Comparison of ENCODE assay signal across 8 cellular contexts in the genomic region with DNA sequence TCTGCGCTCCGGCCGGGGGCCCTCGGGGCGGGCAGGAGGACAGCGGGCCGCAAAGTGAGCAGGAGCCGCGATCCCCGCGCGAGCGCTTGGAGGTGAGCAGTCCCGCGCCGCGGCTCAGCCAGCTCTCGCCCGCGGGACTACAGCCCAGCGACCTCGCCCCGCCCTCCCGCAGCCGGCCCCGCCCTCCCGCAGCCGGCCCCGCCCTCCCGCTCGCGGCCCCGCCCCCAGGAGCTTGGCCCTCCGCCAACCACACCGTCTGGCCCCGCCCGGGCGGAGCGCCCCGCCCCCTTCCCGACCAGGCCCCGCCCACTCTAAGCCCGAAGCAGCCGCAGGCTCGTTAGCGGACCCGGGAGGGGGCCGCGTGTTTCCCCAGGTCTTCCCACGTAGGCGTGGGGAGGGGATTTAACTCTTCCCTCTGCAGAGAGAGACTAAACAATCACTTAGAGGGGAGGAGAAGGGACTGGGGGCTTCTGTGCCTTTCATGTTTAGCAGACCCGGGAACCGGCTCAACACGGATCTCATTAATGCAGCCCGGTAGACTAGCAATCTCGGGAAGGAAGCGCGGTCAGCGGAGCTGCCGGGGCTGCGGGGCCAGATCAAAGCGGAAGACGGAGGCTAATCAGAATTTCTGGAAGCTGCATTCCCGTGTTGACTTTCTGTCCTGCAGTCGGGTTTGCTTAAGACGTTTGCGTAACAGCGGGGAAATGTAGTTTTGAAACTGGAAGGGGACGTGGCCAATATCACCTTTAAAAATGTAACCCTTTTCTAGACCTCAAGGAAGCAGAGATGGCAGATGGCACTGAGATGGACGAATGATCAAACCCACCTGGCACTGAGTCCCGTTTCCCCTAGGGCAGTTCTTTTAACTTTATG. TPM values are rescaled to one million over a fixed set of nuclear protein-coding genes. Genes with fewer than 3 reads are reported as not detected.
DNase-seq lines count a peak whose midpoint lies in the region; ATAC-seq, FAIRE-seq and TF ChIP-seq lines count a peak whose summit lies in the region.

TSS of gene MYO10 (minus strand) at position 139 of the 873 bp plus-strand sequence. CDS start 480 bp downstream, outside the sequence.

- FAIRE-seq in HTR-8/SVneo (lab: Jason Lieb, UNC), result peak; percentile 96

- DNase-seq in HTR-8/SVneo (ENCODE audit: insufficient read length, low spot score) (peak; percentile 91), SJCRH30 (peak; percentile 56 to 70), glomerular visceral epithelial cell (ENCODE audit: extremely low spot score) (peak; percentile 90), nucleus accumbens (lab: John Stamatoyannopoulos, UW) (peak in 40 of 56 donors; percentile 1 to 64 (median 22)), transverse colon (peak; percentile 88)
- DNase-seq in activated naive CD4-positive, alpha-beta T cell treated with anti-CD3 and anti-CD28 coated beads, Interleukin-2, amount 50 U/mL, for 72 hours (ENCODE audit: low spot score in 2 of 2), result peak in 1 of 2 donors; percentile 64

- no peaks in the 10 kb centered on the region for H3K27me3 ChIP-seq in SJCRH30
- H3K27me3 ChIP-seq in transverse colon, result peaks cover 51% of the 10 kb centered on the region

- H3K9me3 Mint-ChIP-seq in activated naive CD4-positive, alpha-beta T cell treated with anti-CD3 and anti-CD28 coated beads, Interleukin-2, amount 50 U/mL, for 72 hours, result peaks cover 0 to 10% of the 10 kb centered on the region in 2 donors

- H3K36me3 Mint-ChIP-seq in activated naive CD4-positive, alpha-beta T cell treated with anti-CD3 and anti-CD28 coated beads, Interleukin-2, amount 50 U/mL, for 72 hours, result peaks cover 5 to 34% of the 10 kb centered on the region in 2 donors

- in situ Hi-C loops in transverse colon (cut with MboI; ENCODE audit: low pct_ligation_motif_present in 1 of 4, low pct_unique_long_range_greater_than_20kb in 1 of 4, low sequenced_read_pairs in 3 of 4), result loop anchor here (25.0 kb wide), 3 partner anchors 201 to 251 kb away; no protein-coding TSS in a partner anchor

- H3K4me1 ChIP-seq in SJCRH30 (peaks cover 2% of the 10 kb centered on the region; the same call in 1 of the 2 replicates), transverse colon (peaks cover 0 to 35% (median 24%) of the 10 kb centered on the region in 4 donors)

- H3K4me3 ChIP-seq in SJCRH30 (peak within 1 kb of the TSS; percentile 87), transverse colon (peak within 1 kb of the TSS; percentile 35 to 88 (median 78))

- H3K9me3 ChIP-seq in SJCRH30 (replicated peaks), result no peaks in the 10 kb centered on the region
- no peaks in the 10 kb centered on the region for H3K9me3 ChIP-seq in transverse colon

- peak; percentile 81 for TF ChIP-seq POLR2A in transverse colon (IDR thresholded peaks at IDR 0.05)

- no peaks in the 10 kb centered on the region for H3K36me3 ChIP-seq in SJCRH30
- H3K36me3 ChIP-seq in transverse colon, result no peaks in the 10 kb centered on the region

- ATAC-seq in GM19467 (IDR thresholded peaks at IDR 0.05; ENCODE audit: unreplicated experiment), result peak; percentile 55
- peak; percentile 72 to 85 for ATAC-seq in activated naive CD4-positive, alpha-beta T cell treated with anti-CD3 and anti-CD28 coated beads, Interleukin-2, amount 50 U/mL, for 72 hours

- no peak for TF ChIP-seq EP300 in transverse colon (IDR thresholded peaks at IDR 0.05; ENCODE audit: low read depth)

- intact Hi-C loops in transverse colon (cut with DNase I; ENCODE audit: low total_unique reads), result no loop called here

- TF ChIP-seq CTCF in C4-2B (conservative IDR thresholded peaks at IDR 0.05), result no peak
- TF ChIP-seq CTCF in transverse colon (IDR thresholded peaks at IDR 0.05), result no peak

- no peak within 1 kb of the TSS for H3K27ac Mint-ChIP-seq in activated naive CD4-positive, alpha-beta T cell treated with anti-CD3 and anti-CD28 coated beads, Interleukin-2, amount 50 U/mL, for 72 hours

- 3 to 4% methylated on average over 17 to 38 of the region's 71 CpGs for WGBS in transverse colon (ENCODE audit: low coverage in 1 of 2), 2 donors

- H3K27ac ChIP-seq in C4-2B, result peak within 1 kb of the TSS; percentile 96
- peak within 1 kb of the TSS; percentile 64 for H3K27ac ChIP-seq in SJCRH30
- H3K27ac ChIP-seq in transverse colon, result peak within 1 kb of the TSS; percentile 83 to 92 (median 90)

RNA-seq across cellular contexts. Expression of gene MYO10, which starts in this region (rescaled TPM):
- total RNA-seq in SJCRH30 (2014; rRNA removed; shearing (Covaris generic)), result 9.3 and 9.4 TPM in 2 replicates
- 1 to 10 TPM in 1 of 2 donors, under 1 TPM in 1; 0.11 to 1.5 TPM for total RNA-seq in activated naive CD4-positive, alpha-beta T cell treated with anti-CD3 and anti-CD28 coated beads, Interleukin-2, amount 50 U/mL, for 72 hours
- 100 to 1,000 TPM in 1 of 4 donors, 10 to 100 TPM in 3; 51.6 to 190 (median 72.9) TPM for total RNA-seq in transverse colon
